In the genomic region with DNA sequence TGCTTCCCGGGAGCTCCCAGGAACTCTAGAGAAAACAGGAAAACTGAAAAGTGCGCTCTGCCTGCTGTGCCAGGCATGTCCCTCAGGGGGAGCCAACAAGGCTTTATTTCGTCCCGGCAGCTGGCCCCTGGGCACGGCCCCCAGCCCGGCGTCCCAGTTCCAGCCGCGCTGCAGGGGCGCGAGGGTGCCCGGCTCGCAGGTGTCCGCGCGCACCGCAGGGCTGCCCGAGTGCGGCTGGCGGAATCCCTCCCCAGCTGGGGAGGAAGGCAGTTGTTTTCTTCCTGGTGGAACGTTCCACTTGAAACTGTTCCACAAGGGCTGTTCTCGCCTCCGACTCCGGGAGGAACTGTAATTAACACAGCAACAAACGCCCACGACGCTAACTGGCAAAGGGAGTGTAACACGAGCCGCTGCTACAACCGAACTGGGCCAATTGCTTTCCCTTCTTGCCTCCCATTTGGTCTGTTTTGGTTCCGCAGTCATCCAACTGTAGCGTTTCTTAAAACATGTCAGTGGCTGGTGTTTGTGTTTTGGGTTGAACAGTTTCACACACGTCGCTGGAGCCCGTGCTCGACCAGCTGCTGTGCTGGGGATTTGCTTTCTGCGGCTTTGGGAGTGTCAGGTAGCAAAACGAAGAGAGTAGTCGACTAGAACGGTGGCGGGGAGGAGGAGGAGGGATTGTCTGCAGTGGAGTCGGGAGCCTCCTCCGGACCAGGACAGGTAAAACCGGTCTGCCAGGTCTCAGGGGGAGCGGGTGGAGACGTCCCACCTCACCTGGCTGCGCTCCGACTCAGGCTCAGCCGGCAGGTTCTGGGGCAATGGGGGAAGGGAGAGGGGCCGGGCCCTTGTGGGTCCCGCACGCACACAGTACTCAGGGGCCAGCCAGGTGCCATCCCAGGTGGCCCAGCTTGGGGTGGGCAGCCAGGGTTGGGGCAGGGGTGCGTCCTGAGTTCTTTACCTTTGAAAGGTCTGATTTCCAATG, we compare ENCODE assay signal across 8 cellular contexts.
DNase-seq lines count a peak whose midpoint lies in the region; ATAC-seq, FAIRE-seq and TF ChIP-seq lines count a peak whose summit lies in the region.

No MANE protein-coding gene starts in this region.

- H3K36me3 ChIP-seq in H7 (replicated peaks; ENCODE audit: control insufficient read depth, insufficient read depth, low read length), result no peaks in the 10 kb centered on the region
- no peaks in the 10 kb centered on the region for H3K36me3 ChIP-seq in GM12878 (ENCODE audit: control insufficient read depth in 2 of 2, insufficient read depth in 2 of 2, low read length in 1 of 2)
- no peaks in the 10 kb centered on the region for H3K36me3 ChIP-seq in prostate gland

- peak; percentile 53 for TF ChIP-seq RAD21 in GM12878 (IDR thresholded peaks at IDR 0.05; ENCODE audit: insufficient read depth, low read depth, low read length)

- TF ChIP-seq CTCF in GM12878 (IDR thresholded peaks at IDR 0.05 in 2 of 3, conservative IDR thresholded peaks at IDR 0.05 in 1 of 3; ENCODE audit: control insufficient read depth in 2 of 3, extremely low read depth in 1 of 3, insufficient read depth in 1 of 3, low read depth in 3 of 3, low read length in 3 of 3) (peak; percentile 57 to 71 (median 64)), prostate gland (IDR thresholded peaks at IDR 0.05) (peak in 3 of 4 experiments; percentile 48 to 72 (median 62))

- no peak for TF ChIP-seq EP300 in GM12878 (IDR thresholded peaks at IDR 0.05; ENCODE audit: borderline replicate concordance in 1 of 2, control insufficient read depth in 1 of 2, low read depth in 2 of 2, low read length in 2 of 2)

- RAD21 ChIA-PET in GM12878 (lab: Charles Lee; ENCODE audit: unreplicated experiment), result interaction anchor here (0.9 to 1.1 kb wide), 3 partner anchors 22 to 125 kb away, joined by 3 to 5 read pairs (median 4); no protein-coding TSS in a partner anchor

- peaks cover 5% of the 10 kb centered on the region; the same call in 1 of the 2 replicates for H3K4me1 ChIP-seq in GM12878 (ENCODE audit: control insufficient read depth, insufficient read depth, low read length)
- peaks cover 6% of the 10 kb centered on the region for H3K4me1 ChIP-seq in prostate gland (replicated peaks)

- H3K4me2 ChIP-seq in GM12878 (ENCODE audit: control insufficient read depth, insufficient read depth), result peak overlapping the region; percentile 99

- CTCF ChIA-PET in GM12878 (lab: Yijun Ruan, JAX), result interaction anchor here (0.9 to 4.5 kb wide), 7 partner anchors 10 to 260 kb away, joined by 3 to 47 read pairs (median 6); no protein-coding TSS in a partner anchor

- ATAC-seq in GM12878, result peak; percentile 83

- H2AFZ ChIP-seq in GM12878 (ENCODE audit: control insufficient read depth, low read depth, low read length), result peak overlapping the region; percentile 92

- SMC1A ChIA-PET in GM12878 (lab: Charles Lee; ENCODE audit: uncharacterized antibody, unreplicated experiment), result interaction anchor here (0.9 to 2.4 kb wide), 4 partner anchors 9 to 209 kb away, joined by 3 to 12 read pairs (median 4); no protein-coding TSS in a partner anchor

- peak overlapping the region; percentile 49 for H3K9ac ChIP-seq in GM12878 (ENCODE audit: control insufficient read depth, insufficient read depth, low read length)

- intact Hi-C loops in GM12878 (cut with micrococcal nuclease; ENCODE audit: unreplicated experiment), result loop anchor here (2.0 kb wide), 1 partner anchor 196 kb away; no protein-coding TSS in a partner anchor
- intact Hi-C loops in prostate gland (cut with DNase I), result loop anchor here (5.0 kb wide), 2 partner anchors 132 to 262 kb away; a partner anchor contains a TSS

- H3K27ac ChIP-seq in GM12878 (ENCODE audit: control insufficient read depth, insufficient read depth), result no peak overlapping the region
- H3K27ac ChIP-seq in prostate gland, result peak overlapping the region; percentile 94

- 7% methylated on average over 53 of the region's 53 CpGs for WGBS in GM12878 (ENCODE audit: insufficient coverage, insufficient replicate concordance, low lambda C conversion rate, missing lambda C conversion rate)
- WGBS in prostate gland, result 1% methylated on average over 37 of the region's 53 CpGs

- peaks cover 29% of the 10 kb centered on the region for H3K27me3 ChIP-seq in H7 (ENCODE audit: control insufficient read depth, insufficient read depth, low read length)
- peaks cover 0 to 3% of the 10 kb centered on the region in 2 experiments; a peak in 1 of 4 replicates for H3K27me3 ChIP-seq in GM12878 (replicated peaks in 1 of 2; ENCODE audit: control insufficient read depth in 2 of 2, insufficient read depth in 2 of 2, low read length in 1 of 2)
- no peaks in the 10 kb centered on the region for H3K27me3 ChIP-seq in prostate gland (replicated peaks; ENCODE audit: insufficient read depth)

- POLR2A ChIA-PET in GM12878 (lab: Charles Lee), result no interaction called here

- peak overlapping the region; percentile 71 for H3K4me3 ChIP-seq in H7 (ENCODE audit: insufficient read depth, low read depth, low read length)
- H3K4me3 ChIP-seq in GM12878, result peak overlapping the region; percentile 59
- H3K4me3 ChIP-seq in prostate gland, result peak overlapping the region; percentile 48 to 62

- FAIRE-seq in GM12878 (lab: Jason Lieb, UNC), result peak; percentile 38

- H4K20me1 ChIP-seq in GM12878 (ENCODE audit: control insufficient read depth, insufficient read depth), result no peaks in the 10 kb centered on the region

- peak; percentile 42 for DNase-seq in activated CD4-positive, alpha-beta T cell treated with anti-CD3 and anti-CD28 coated beads for 48 hours
- no peak for DNase-seq in activated CD4-positive, alpha-beta T cell treated with anti-CD3 and anti-CD28 coated beads for 1 hour
- DNase-seq in H7, result peak; percentile 94
- DNase-seq in Kasumi-1 (lab: John Stamatoyannopoulos, UW), result peak; percentile 65 to 67
- DNase-seq in RKO (ENCODE audit: low spot score), result peak; percentile 85
- no peak for DNase-seq in GM12878 (ENCODE audit: low read depth, low spot score)
- DNase-seq in hypothalamus (lab: John Stamatoyannopoulos, UW), result peak in 44 of 51 donors; percentile 4 to 84 (median 42)
- DNase-seq in prostate gland (ENCODE audit: low spot score), result peak; percentile 96

- no TSS peak for BruUV-seq in GM12878 (replicated peaks; lab: Mats Ljungman, UMichigan)

- TF ChIP-seq POLR2A in GM12878 (IDR thresholded peaks at IDR 0.05; ENCODE audit: low read depth, low read length), result no peak
- peak; percentile 42 for TF ChIP-seq POLR2A in prostate gland (IDR thresholded peaks at IDR 0.05)

- H3K9me3 ChIP-seq in GM12878 (replicated peaks; ENCODE audit: control insufficient read depth, insufficient read depth, low read length), result no peaks in the 10 kb centered on the region
- H3K9me3 ChIP-seq in prostate gland, result no peaks in the 10 kb centered on the region

- no peaks in the 10 kb centered on the region for H3K79me2 ChIP-seq in GM12878 (ENCODE audit: control insufficient read depth, insufficient read depth, low read length)

- in situ Hi-C loops in GM12878 (cut with MboI), result no loop called here

TF ChIP-seq in GM12878, 131 proteins besides CTCF, POLR2A, EP300 and RAD21 (continues in another document):
- TF ChIP-seq IKZF2 (IDR thresholded peaks at IDR 0.05) (peak in 1 of 2 experiments; percentile 7; a peak in 1 of 4 replicates), IKZF1 (conservative IDR thresholded peaks at IDR 0.05) (peak; percentile 68), CHD2 (IDR thresholded peaks at IDR 0.05; ENCODE audit: borderline replicate concordance, low read depth, low read length) (0 out of 2 replicates have a peak, but pooled peaks have one; percentile 17), TCF12 (IDR thresholded peaks at IDR 0.05; ENCODE audit: low read depth, low read length) (peak; percentile 73), MYC (IDR thresholded peaks at IDR 0.05; ENCODE audit: insufficient read depth, insufficient read length, insufficient replicate concordance, low read length, severe bottlenecking) (no peak), SPI1 (IDR thresholded peaks at IDR 0.05; ENCODE audit: borderline replicate concordance, insufficient read depth, low read depth, low read length) (0 out of 2 replicates have a peak, but pooled peaks have one; percentile 21), SMC3 (IDR thresholded peaks at IDR 0.05; ENCODE audit: borderline replicate concordance, low read length) (peak; percentile 26; the same call in 1 of the 2 replicates), EGR1 (IDR thresholded peaks at IDR 0.05; ENCODE audit: borderline replicate concordance in 1 of 2, low read depth in 2 of 2, low read length in 2 of 2) (0 out of 3 replicates have a peak, but pooled peaks of 1 of the 2 experiments have one; percentile 5), YBX1 (IDR thresholded peaks at IDR 0.05) (no peak), EED (IDR thresholded peaks at IDR 0.05; ENCODE audit: low read depth) (peak; percentile 30; the same call in 1 of the 2 replicates), TCF3 (IDR thresholded peaks at IDR 0.05; ENCODE audit: borderline replicate concordance, insufficient read depth, low read depth, low read length) (0 out of 2 replicates have a peak, but pooled peaks have one; percentile 58), PML (IDR thresholded peaks at IDR 0.05; ENCODE audit: low read length) (no peak)
- TF ChIP-seq, protein P1, sequence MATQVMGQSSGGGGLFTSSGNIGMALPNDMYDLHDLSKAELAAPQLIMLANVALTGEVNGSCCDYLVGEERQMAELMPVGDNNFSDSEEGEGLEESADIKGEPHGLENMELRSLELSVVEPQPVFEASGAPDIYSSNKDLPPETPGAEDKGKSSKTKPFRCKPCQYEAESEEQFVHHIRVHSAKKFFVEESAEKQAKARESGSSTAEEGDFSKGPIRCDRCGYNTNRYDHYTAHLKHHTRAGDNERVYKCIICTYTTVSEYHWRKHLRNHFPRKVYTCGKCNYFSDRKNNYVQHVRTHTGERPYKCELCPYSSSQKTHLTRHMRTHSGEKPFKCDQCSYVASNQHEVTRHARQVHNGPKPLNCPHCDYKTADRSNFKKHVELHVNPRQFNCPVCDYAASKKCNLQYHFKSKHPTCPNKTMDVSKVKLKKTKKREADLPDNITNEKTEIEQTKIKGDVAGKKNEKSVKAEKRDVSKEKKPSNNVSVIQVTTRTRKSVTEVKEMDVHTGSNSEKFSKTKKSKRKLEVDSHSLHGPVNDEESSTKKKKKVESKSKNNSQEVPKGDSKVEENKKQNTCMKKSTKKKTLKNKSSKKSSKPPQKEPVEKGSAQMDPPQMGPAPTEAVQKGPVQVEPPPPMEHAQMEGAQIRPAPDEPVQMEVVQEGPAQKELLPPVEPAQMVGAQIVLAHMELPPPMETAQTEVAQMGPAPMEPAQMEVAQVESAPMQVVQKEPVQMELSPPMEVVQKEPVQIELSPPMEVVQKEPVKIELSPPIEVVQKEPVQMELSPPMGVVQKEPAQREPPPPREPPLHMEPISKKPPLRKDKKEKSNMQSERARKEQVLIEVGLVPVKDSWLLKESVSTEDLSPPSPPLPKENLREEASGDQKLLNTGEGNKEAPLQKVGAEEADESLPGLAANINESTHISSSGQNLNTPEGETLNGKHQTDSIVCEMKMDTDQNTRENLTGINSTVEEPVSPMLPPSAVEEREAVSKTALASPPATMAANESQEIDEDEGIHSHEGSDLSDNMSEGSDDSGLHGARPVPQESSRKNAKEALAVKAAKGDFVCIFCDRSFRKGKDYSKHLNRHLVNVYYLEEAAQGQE (IDR thresholded peaks at IDR 0.05; ENCODE audit: low read depth, low read length), result no peak

Comparison
In these comparisons a context has a peak if more than half of its experiments do, and no peak if none do; other contexts are left out.
1. DNase-seq: peak in activated CD4-positive, alpha-beta T cell treated with anti-CD3 and anti-CD28 coated beads for 48 hours (single experiment), H7 (single experiment), Kasumi-1 (2 of 2), RKO (single experiment), hypothalamus (44 of 51) and prostate gland (single experiment); none in activated CD4-positive, alpha-beta T cell treated with anti-CD3 and anti-CD28 coated beads for 1 hour (single experiment) and GM12878 (single experiment).
2. Peak in every context shown above with its lines, with median percentiles within 50 percentile points of each other: H3K4me3 ChIP-seq.